ENCODE assay signal across 8 cellular contexts in genomic region chr1:109547412-109548320, GRCh38. TPM values are rescaled to one million over a fixed set of nuclear protein-coding genes. Genes with fewer than 3 reads are reported as not detected.
DNase-seq lines count a peak whose midpoint lies in the region; ATAC-seq lines count a peak whose summit lies in the region.

No MANE protein-coding gene starts in this region.

- peaks cover 9% of the 10 kb centered on the region for H3K36me3 Mint-ChIP-seq in activated naive CD4-positive, alpha-beta T cell treated with anti-CD3 and anti-CD28 coated beads, Interleukin-2, amount 10 ng/mL, durations not matched to agents 7 days and 5 days
- H3K36me3 Mint-ChIP-seq in IgD-negative memory B cell: no peaks in the 10 kb centered on the region
- H3K36me3 Mint-ChIP-seq in activated naive CD8-positive, alpha-beta T cell treated with anti-CD3 and anti-CD28 coated beads, Interleukin-2, amount 10 ng/mL, durations not matched to agents 7 days and 5 days: peaks cover 10% of the 10 kb centered on the region

- CTCF ChIA-PET in activated naive CD4-positive, alpha-beta T cell treated with anti-CD3 and anti-CD28 coated beads, Interleukin-2, amount 10 ng/mL, durations not matched to agents 7 days and 5 days (lab: Charles Lee): interaction anchor here (0.7 to 8.2 kb wide), 14 partner anchors 15 to 437 kb away, joined by 3 to 145 read pairs (median 8); partner anchors contain the start of gene AHCYL1

- H3K4me3 ChIP-seq in iPS-11a (ENCODE audit: low read depth, low read length) (peak overlapping the region; percentile 94), skin epidermis (peak overlapping the region; percentile 57 to 89 (median 87))

- peaks cover 6% of the 10 kb centered on the region for H3K27me3 Mint-ChIP-seq in activated naive CD4-positive, alpha-beta T cell treated with anti-CD3 and anti-CD28 coated beads, Interleukin-2, amount 10 ng/mL, durations not matched to agents 7 days and 5 days
- H3K27me3 Mint-ChIP-seq in IgD-negative memory B cell: no peaks in the 10 kb centered on the region
- no peaks in the 10 kb centered on the region for H3K27me3 Mint-ChIP-seq in activated naive CD8-positive, alpha-beta T cell treated with anti-CD3 and anti-CD28 coated beads, Interleukin-2, amount 10 ng/mL, durations not matched to agents 7 days and 5 days

- peak overlapping the region; percentile 74 to 98 (median 96) for H3K27ac ChIP-seq in skin epidermis

- DNase-seq in activated naive CD4-positive, alpha-beta T cell treated with anti-CD3 and anti-CD28 coated beads, Interleukin-2, amount 10 ng/mL, durations not matched to agents 7 days and 5 days: peak; percentile 33
- DNase-seq in activated naive CD4-positive, alpha-beta T cell treated with Interleukin-2 at 50 U/mL for 16 hours: no peak
- no peak for DNase-seq in activated naive CD8-positive, alpha-beta T cell treated with anti-CD3 and anti-CD28 coated beads, Interleukin-2, amount 10 ng/mL, durations not matched to agents 7 days and 5 days
- DNase-seq in NCI-H1417 treated with DMSO at 0.1 percent for 48 hours (lab: John Stamatoyannopoulos, UW) (no peak), middle frontal gyrus (ENCODE audit: extremely low spot score, low spot score) (no peak)

- no peaks in the 10 kb centered on the region for H3K9me3 Mint-ChIP-seq in activated naive CD4-positive, alpha-beta T cell treated with anti-CD3 and anti-CD28 coated beads, Interleukin-2, amount 10 ng/mL, durations not matched to agents 7 days and 5 days
- no peaks in the 10 kb centered on the region for H3K9me3 Mint-ChIP-seq in IgD-negative memory B cell
- no peaks in the 10 kb centered on the region for H3K9me3 Mint-ChIP-seq in activated naive CD8-positive, alpha-beta T cell treated with anti-CD3 and anti-CD28 coated beads, Interleukin-2, amount 10 ng/mL, durations not matched to agents 7 days and 5 days

- peak overlapping the region; percentile 98 for H3K27ac Mint-ChIP-seq in activated naive CD4-positive, alpha-beta T cell treated with anti-CD3 and anti-CD28 coated beads, Interleukin-2, amount 10 ng/mL, durations not matched to agents 7 days and 5 days
- peak overlapping the region; percentile 92 to 99 (median 98) for H3K27ac Mint-ChIP-seq in IgD-negative memory B cell
- peak overlapping the region; percentile 97 for H3K27ac Mint-ChIP-seq in activated naive CD8-positive, alpha-beta T cell treated with anti-CD3 and anti-CD28 coated beads, Interleukin-2, amount 10 ng/mL, durations not matched to agents 7 days and 5 days

- peak overlapping the region; percentile 87 for H3K4me3 Mint-ChIP-seq in activated naive CD4-positive, alpha-beta T cell treated with anti-CD3 and anti-CD28 coated beads, Interleukin-2, amount 10 ng/mL, durations not matched to agents 7 days and 5 days
- peak overlapping the region; percentile 92 to 100 (median 98) for H3K4me3 Mint-ChIP-seq in IgD-negative memory B cell
- peak overlapping the region; percentile 95 for H3K4me3 Mint-ChIP-seq in activated naive CD8-positive, alpha-beta T cell treated with anti-CD3 and anti-CD28 coated beads, Interleukin-2, amount 10 ng/mL, durations not matched to agents 7 days and 5 days

- H3K4me1 Mint-ChIP-seq in activated naive CD4-positive, alpha-beta T cell treated with anti-CD3 and anti-CD28 coated beads, Interleukin-2, amount 10 ng/mL, durations not matched to agents 7 days and 5 days: peaks cover 42% of the 10 kb centered on the region
- peaks cover 31 to 39% (median 31%) of the 10 kb centered on the region in 3 donors for H3K4me1 Mint-ChIP-seq in IgD-negative memory B cell
- peaks cover 25% of the 10 kb centered on the region for H3K4me1 Mint-ChIP-seq in activated naive CD8-positive, alpha-beta T cell treated with anti-CD3 and anti-CD28 coated beads, Interleukin-2, amount 10 ng/mL, durations not matched to agents 7 days and 5 days

- POLR2A ChIA-PET in activated naive CD8-positive, alpha-beta T cell treated with anti-CD3 and anti-CD28 coated beads, Interleukin-2, amount 10 ng/mL, durations not matched to agents 7 days and 5 days (lab: Charles Lee): interaction anchor here (0.6 to 2.7 kb wide), 35 partner anchors 12 to 470 kb away, joined by 3 to 56 read pairs (median 5); partner anchors contain the start of genes AHCYL1, AMPD2, ATXN7L2 and CYB561D1

- ATAC-seq in activated naive CD8-positive, alpha-beta T cell treated with anti-CD3 and anti-CD28 coated beads, Interleukin-2, amount 10 ng/mL, durations not matched to agents 7 days and 5 days (ENCODE audit: low read depth): peak; percentile 16

RNA-seq across cellular contexts. Expression of gene GNAI3, which starts 0.7 kb away (rescaled TPM):
- polyA plus RNA-seq in IgD-negative memory B cell: 8.1 TPM
- total RNA-seq in activated naive CD8-positive, alpha-beta T cell treated with anti-CD3 and anti-CD28 coated beads, Interleukin-2, amount 10 ng/mL, durations not matched to agents 7 days and 5 days: 1 to 10 TPM; 8.0 to 8.2 TPM

RNA-seq across cellular contexts. Expression of gene GPR61, which starts 8.0 kb away (rescaled TPM):
- polyA plus RNA-seq in IgD-negative memory B cell: not detected
- under 1 TPM in 1 of 2 experiments, not detected in 1; 0.39 TPM for total RNA-seq in activated naive CD8-positive, alpha-beta T cell treated with anti-CD3 and anti-CD28 coated beads, Interleukin-2, amount 10 ng/mL, durations not matched to agents 7 days and 5 days

RNA-seq across cellular contexts. Expression of gene AMIGO1, which starts 38.1 kb away (rescaled TPM):
- 0.88 TPM for polyA plus RNA-seq in IgD-negative memory B cell
- 1 to 10 TPM; 8.2 to 9.4 TPM for total RNA-seq in activated naive CD8-positive, alpha-beta T cell treated with anti-CD3 and anti-CD28 coated beads, Interleukin-2, amount 10 ng/mL, durations not matched to agents 7 days and 5 days

RNA-seq across cellular contexts. Expression of gene CYB561D1, which starts 53.8 kb away (rescaled TPM):
- 8.6 TPM for polyA plus RNA-seq in IgD-negative memory B cell
- total RNA-seq in activated naive CD8-positive, alpha-beta T cell treated with anti-CD3 and anti-CD28 coated beads, Interleukin-2, amount 10 ng/mL, durations not matched to agents 7 days and 5 days: 10 to 100 TPM; 24.3 to 25.1 TPM
